ENCODE assay signal across 18 cellular contexts in genomic region chr22:46813816-46814597, GRCh38. TPM values are rescaled to one million over a fixed set of nuclear protein-coding genes. Genes with fewer than 3 reads are reported as not detected.
A peak's percentile ranks its signal among the peaks of the same experiment; 100 is the strongest.
DNase-seq lines count a peak whose midpoint lies in the region; ATAC-seq, FAIRE-seq and TF ChIP-seq lines count a peak whose summit lies in the region.
"Had no signal": no experiment of that assay in that cellular context is flagged by ENCODE, and none has a peak within 500 bp of the region (broad histone marks: within the 10 kb centered on the region; RNA-seq: fewer than 3 reads in every experiment).

No MANE protein-coding gene starts in this region.

- no peak overlapping the region for H3K18ac ChIP-seq in mesenchymal stem cell (ENCODE audit: low read depth in 1 of 2, low read length in 2 of 2)

- FAIRE-seq in A549 (lab: Jason Lieb, UNC): no peak
- FAIRE-seq: GM12892, GM19239 had no signal

- H2AK5ac ChIP-seq in mesenchymal stem cell (ENCODE audit: low read length, severe bottlenecking): peak overlapping the region; percentile 73

- H3K27ac ChIP-seq in A549: peak overlapping the region; percentile 47 to 82; a peak in 3 of 6 replicates
- H3K27ac ChIP-seq in endodermal cell (ENCODE audit: low read depth, low read length): no peak overlapping the region
- H3K27ac ChIP-seq in mesenchymal stem cell (ENCODE audit: low read length, poor library complexity, severe bottlenecking): peak overlapping the region; percentile 38
- H3K27ac ChIP-seq: left ventricle myocardium inferior, neutrophil, uterus had no signal

- H3K27me3 Mint-ChIP-seq in endodermal cell (ENCODE audit: insufficient read depth): no peaks in the 10 kb centered on the region

- no peak for TF ChIP-seq RAD21 in A549 (conservative IDR thresholded peaks at IDR 0.05 in 1 of 2, IDR thresholded peaks at IDR 0.05 in 1 of 2)

- DNase-seq in A549 (ENCODE audit: low read depth in 1 of 2, low spot score in 1 of 2) (no peak), M059J (ENCODE audit: low read depth) (peak; percentile 42), endodermal cell (no peak), mesenchymal stem cell (peak; percentile 28), NCI-H146 treated with DMSO at 0.1 percent for 48 hours (lab: John Stamatoyannopoulos, UW; ENCODE audit: unreplicated experiment) (no peak), NCI-H1436 treated with DMSO at 0.1 percent for 48 hours (lab: John Stamatoyannopoulos, UW) (no peak), SHP77 treated with DMSO at 0.1 percent for 48 hours (lab: John Stamatoyannopoulos, UW) (no peak)
- DNase-seq: cerebellar nuclear complex; left ventricle myocardium inferior; PC-3; stimulated activated CD8-positive, alpha-beta memory T cell treated with anti-CD3 and anti-CD28 coated beads, Interleukin-4, amount 100 ng/mL, for 48 hours; T-helper 9 cell; uterus had no signal

- H2BK120ac ChIP-seq in mesenchymal stem cell (ENCODE audit: low read depth, low read length): no peak overlapping the region

- no peaks in the 10 kb centered on the region for H3K9me3 Mint-ChIP-seq in endodermal cell

- WGBS in A549 (ENCODE audit: missing lambda C conversion rate): 55% methylated on average over 9 of the region's 9 CpGs
- WGBS in endodermal cell (ENCODE audit: insufficient coverage in 1 of 2, insufficient read length in 1 of 2), 2 experiments: 88 to 94% methylated on average over 2 to 7 of the region's 9 CpGs
- 74% methylated on average over 4 of the region's 9 CpGs for WGBS in mesenchymal stem cell

- peaks cover 29% of the 10 kb centered on the region for H3K79me1 ChIP-seq in mesenchymal stem cell (replicated peaks; ENCODE audit: low read length, poor library complexity, severe bottlenecking)

- no peak for TF ChIP-seq CTCF in A549 (IDR thresholded peaks at IDR 0.05)
- no peak for TF ChIP-seq CTCF in endodermal cell (conservative IDR thresholded peaks at IDR 0.05)

- peak overlapping the region; percentile 35 for H3K27ac Mint-ChIP-seq in endodermal cell

- no peak overlapping the region for H3K4ac ChIP-seq in mesenchymal stem cell (ENCODE audit: low read depth in 1 of 2, low read length in 2 of 2)

- POLR2A ChIA-PET in A549 (lab: Yijun Ruan, JAX): no interaction called here

- no peak overlapping the region for H4K91ac ChIP-seq in mesenchymal stem cell (ENCODE audit: low read length)

- no peaks in the 10 kb centered on the region for H3K9me3 ChIP-seq in A549
- H3K9me3 ChIP-seq in endodermal cell (ENCODE audit: control insufficient read depth, low read length): no peaks in the 10 kb centered on the region
- no peaks in the 10 kb centered on the region for H3K9me3 ChIP-seq in mesenchymal stem cell (ENCODE audit: control insufficient read depth, low read length)
- H3K9me3 ChIP-seq: HAP-1, left ventricle myocardium inferior, neutrophil, uterus had no signal

- H2BK15ac ChIP-seq in mesenchymal stem cell (ENCODE audit: low read depth, poor library complexity, severe bottlenecking): no peak overlapping the region

- H2BK5ac ChIP-seq in mesenchymal stem cell (ENCODE audit: low read depth, low read length, poor library complexity, severe bottlenecking): no peak overlapping the region

- peaks cover 35% of the 10 kb centered on the region for H3K4me1 ChIP-seq in A549
- no peaks in the 10 kb centered on the region for H3K4me1 ChIP-seq in endodermal cell (ENCODE audit: control insufficient read depth, insufficient read depth, low read length)
- peaks cover 22% of the 10 kb centered on the region for H3K4me1 ChIP-seq in mesenchymal stem cell (ENCODE audit: control insufficient read depth, insufficient read depth, low read depth, low read length)
- H3K4me1 ChIP-seq: uterus had no signal

- H3K27me3 ChIP-seq in endodermal cell (ENCODE audit: control insufficient read depth, insufficient read depth, low read length, poor library complexity, severe bottlenecking) (no peaks in the 10 kb centered on the region), mesenchymal stem cell (ENCODE audit: control insufficient read depth in 1 of 2, insufficient read depth in 1 of 2, low read length in 2 of 2) (no peaks in the 10 kb centered on the region)
- H3K27me3 ChIP-seq: neutrophil, uterus had no signal

- no peak for TF ChIP-seq EP300 in A549 (IDR thresholded peaks at IDR 0.05)

- H3K4me2 ChIP-seq in A549 (peak overlapping the region; percentile 62), mesenchymal stem cell (ENCODE audit: low read length, poor library complexity, severe bottlenecking) (no peak overlapping the region)

- H2BK12ac ChIP-seq in mesenchymal stem cell (ENCODE audit: low read length in 2 of 2): no peak overlapping the region

- CTCF ChIA-PET in A549 (lab: Yijun Ruan, JAX): interaction anchor here (1.7 to 3.3 kb wide), 2 partner anchors 10 to 15 kb away, joined by 7 to 14 read pairs; no protein-coding TSS in a partner anchor

- H3K36me3 ChIP-seq in endodermal cell (ENCODE audit: control insufficient read depth, insufficient read depth, low read length): peaks cover 17% of the 10 kb centered on the region
- H3K36me3 ChIP-seq in mesenchymal stem cell (ENCODE audit: control insufficient read depth in 1 of 2, insufficient read depth in 2 of 2, low read depth in 1 of 2, low read length in 2 of 2): peaks cover 12 to 18% of the 10 kb centered on the region in 2 experiments
- H3K36me3 ChIP-seq: HAP-1, uterus had no signal

- ATAC-seq in A549: no peak
- ATAC-seq in HG03460 (IDR thresholded peaks at IDR 0.05; ENCODE audit: unreplicated experiment): no peak
- ATAC-seq: PC-3 had no signal

- peaks cover 23% of the 10 kb centered on the region for H3K36me3 Mint-ChIP-seq in endodermal cell (ENCODE audit: low read depth)

- H3K14ac ChIP-seq in mesenchymal stem cell (ENCODE audit: low read length in 2 of 2): no peak overlapping the region

- H4K8ac ChIP-seq in mesenchymal stem cell (ENCODE audit: low read length): no peak overlapping the region

- H2AFZ ChIP-seq in mesenchymal stem cell (ENCODE audit: low read depth, low read length): no peak overlapping the region

- no peak overlapping the region for H3K4me3 Mint-ChIP-seq in endodermal cell

- peaks cover 9% of the 10 kb centered on the region for H3K4me1 Mint-ChIP-seq in endodermal cell

- H3K4me3 ChIP-seq in A549 (no peak overlapping the region), endodermal cell (ENCODE audit: low read length) (no peak overlapping the region), mesenchymal stem cell (ENCODE audit: insufficient read depth in 1 of 2, low read depth in 1 of 2, low read length in 2 of 2) (no peak overlapping the region)
- H3K4me3 ChIP-seq: HAP-1, left ventricle myocardium inferior, uterus had no signal

- no peak overlapping the region for H3K23ac ChIP-seq in mesenchymal stem cell (ENCODE audit: low read length in 2 of 2)

- no peak for TF ChIP-seq POLR2A in A549 (IDR thresholded peaks at IDR 0.05; ENCODE audit: low read length)

- H3K9ac ChIP-seq in endodermal cell (ENCODE audit: extremely low read depth, low read length, poor library complexity, severe bottlenecking) (no peak overlapping the region), mesenchymal stem cell (ENCODE audit: low read length) (no peak overlapping the region)

TF ChIP-seq in A549, 52 proteins besides CTCF, POLR2A, EP300 and RAD21:
- TF ChIP-seq TFCP2L1 (CRISPR knock-in tag; IDR thresholded peaks at IDR 0.05) (no peak), HEYL (CRISPR knock-in tag; IDR thresholded peaks at IDR 0.05) (no peak), ZC3H11A (IDR thresholded peaks at IDR 0.05) (no peak), JUN (IDR thresholded peaks at IDR 0.05) (no peak), CHD4 (IDR thresholded peaks at IDR 0.05; ENCODE audit: borderline replicate concordance) (no peak), RCOR1 (IDR thresholded peaks at IDR 0.05; ENCODE audit: low read depth, low read length) (no peak), RARB (CRISPR knock-in tag; IDR thresholded peaks at IDR 0.05) (no peak), HDAC2 (IDR thresholded peaks at IDR 0.05) (no peak), MAFK (IDR thresholded peaks at IDR 0.05; ENCODE audit: partially characterized antibody) (no peak), EHF (CRISPR knock-in tag; IDR thresholded peaks at IDR 0.05) (no peak), EHMT2 (IDR thresholded peaks at IDR 0.05; ENCODE audit: low read depth) (no peak), NPAS2 (CRISPR knock-in tag; IDR thresholded peaks at IDR 0.05; ENCODE audit: borderline replicate concordance) (no peak), PHF8 (IDR thresholded peaks at IDR 0.05; ENCODE audit: borderline replicate concordance, low read depth) (no peak)
- TF ChIP-seq, protein P1, sequence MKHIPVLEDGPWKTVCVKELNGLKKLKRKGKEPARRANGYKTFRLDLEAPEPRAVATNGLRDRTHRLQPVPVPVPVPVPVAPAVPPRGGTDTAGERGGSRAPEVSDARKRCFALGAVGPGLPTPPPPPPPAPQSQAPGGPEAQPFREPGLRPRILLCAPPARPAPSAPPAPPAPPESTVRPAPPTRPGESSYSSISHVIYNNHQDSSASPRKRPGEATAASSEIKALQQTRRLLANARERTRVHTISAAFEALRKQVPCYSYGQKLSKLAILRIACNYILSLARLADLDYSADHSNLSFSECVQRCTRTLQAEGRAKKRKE (CRISPR knock-in tag; IDR thresholded peaks at IDR 0.05; ENCODE audit: low read depth): no peak

RNA-seq across cellular contexts. Expression of gene TBC1D22A, which starts 51.6 kb away (rescaled TPM):
- polyA plus RNA-seq in A549 (2011; rRNA removed) (10.4 and 10.8 TPM in 2 replicates), A549 (2017; fragmentation: RNase III; extraction: RNeasy Plus Mini Kit Qiagen cat#74134 plus additional on column Dnase treatment) (8.2 to 9.7 TPM (median 8.9 TPM) in 3 replicates)
- polyA plus RNA-seq in A549 (2012; cell fraction: cytosol; rRNA removed): 11.2 and 11.7 TPM in 2 replicates
- 11.0 and 12.8 TPM in 2 replicates for polyA plus RNA-seq in A549 (2012; cell fraction: nucleus; rRNA removed)
- polyA minus RNA-seq in A549 (2011; rRNA and poly(A)+ RNA removed): 8.2 and 12.6 TPM in 2 replicates
- total RNA-seq in M059J (2014; rRNA removed; shearing (Covaris generic)): 6.8 and 7.3 TPM in 2 replicates
- 10 to 100 TPM; 21.0 to 27.9 TPM for total RNA-seq in endodermal cell
- 11.4 TPM for polyA plus RNA-seq in endodermal cell (2013, experiment 1 of 2)
- polyA plus RNA-seq in endodermal cell (2013, experiment 2 of 2): 11.7 TPM
- polyA plus RNA-seq in mesenchymal stem cell (2013, experiment 1 of 2): 16.5 TPM
- polyA plus RNA-seq in mesenchymal stem cell (2013, experiment 2 of 2): 17.1 TPM

Comparison
In these comparisons a context has a peak if more than half of its experiments do, and no peak if none do; other contexts are left out.
1. DNase-seq: peak in M059J (single experiment) and mesenchymal stem cell (single experiment); none in A549 (0 of 2), endodermal cell (single experiment), NCI-H146 treated with DMSO at 0.1 percent for 48 hours (single experiment), NCI-H1436 treated with DMSO at 0.1 percent for 48 hours (single experiment) and SHP77 treated with DMSO at 0.1 percent for 48 hours (single experiment).